In the genomic region with DNA sequence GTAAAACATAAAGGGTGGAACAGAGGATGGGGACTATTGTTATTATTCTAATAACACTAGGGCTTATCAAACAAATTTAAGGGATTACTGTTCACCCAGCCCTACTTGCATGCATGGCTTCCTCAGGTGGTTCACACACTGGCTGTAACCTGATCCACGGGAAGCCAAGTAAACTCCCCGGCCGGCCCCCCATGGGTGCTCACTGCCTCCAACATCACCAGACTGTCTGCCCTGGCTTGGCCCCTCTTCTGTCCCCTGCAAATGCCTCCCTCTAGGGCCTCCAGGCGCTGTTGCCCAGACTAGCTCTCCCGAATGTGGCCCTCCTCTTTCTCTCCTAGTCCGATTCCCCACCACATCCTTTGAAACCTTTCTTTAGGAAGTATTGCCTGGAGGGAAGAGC, we compare ENCODE assay signal across 20 cellular contexts.
A peak's percentile ranks its signal among the peaks of the same experiment; 100 is the strongest.
DNase-seq lines count a peak whose midpoint lies in the region; ATAC-seq lines count a peak whose summit lies in the region.
"Had no signal": no experiment of that assay in that cellular context is flagged by ENCODE, and none has a peak within 500 bp of the region (broad histone marks: within the 10 kb centered on the region; RNA-seq: fewer than 3 reads in every experiment).

No MANE protein-coding gene starts in this region.

- H3K9me3 ChIP-seq in iPS-15b (ENCODE audit: control insufficient read depth, insufficient read depth, low read length), result no peaks in the 10 kb centered on the region
- H3K9me3 ChIP-seq: adrenal gland, breast epithelium, spleen had no signal

- H3K4me1 ChIP-seq in iPS-15b (ENCODE audit: control insufficient read depth, insufficient read depth, low read length), result peaks cover 13% of the 10 kb centered on the region
- H3K4me1 ChIP-seq: adrenal gland had no signal

- no peak for ATAC-seq in stimulated activated naive CD8-positive, alpha-beta T cell treated with anti-CD3 and anti-CD28 coated beads, Interleukin-15, Interleukin-2, amounts not matched to agents 100 U/mL and 50 U/mL, for 24 hours
- ATAC-seq in HG03159 (IDR thresholded peaks at IDR 0.05; ENCODE audit: unreplicated experiment), result no peak
- ATAC-seq in HG03378 (IDR thresholded peaks at IDR 0.05; ENCODE audit: unreplicated experiment), result no peak
- ATAC-seq: SK-N-SH treated with all-trans-retinoic acid at 6 μM for 48 hours had no signal

- no peak overlapping the region for H3K4me3 ChIP-seq in iPS-15b (ENCODE audit: low read depth, low read length)
- H3K4me3 ChIP-seq: adrenal gland, breast epithelium, lung, spleen had no signal

- H3K27me3 ChIP-seq in iPS-15b (ENCODE audit: control insufficient read depth, insufficient read depth, low read length), result no peaks in the 10 kb centered on the region
- H3K27me3 ChIP-seq: adrenal gland, breast epithelium had no signal

- peak overlapping the region; percentile 5 for H3K9ac ChIP-seq in iPS-15b (ENCODE audit: low read depth, low read length)

- H3K36me3 ChIP-seq in iPS-15b (ENCODE audit: control insufficient read depth, insufficient read depth, low read length), result no peaks in the 10 kb centered on the region
- H3K36me3 ChIP-seq: adrenal gland, breast epithelium, spleen had no signal

- DNase-seq in NCI-H2081 (lab: John Stamatoyannopoulos, UW) (peak; percentile 19 to 71), NCI-H2081 treated with DMSO at 0.1 percent for 48 hours (lab: John Stamatoyannopoulos, UW) (no peak), NCI-H510A treated with DMSO at 0.1 percent for 48 hours (lab: John Stamatoyannopoulos, UW) (peak; percentile 67)
- DNase-seq in stimulated activated naive CD8-positive, alpha-beta T cell treated with anti-CD3 and anti-CD28 coated beads, Interleukin-15, Interleukin-2, amounts not matched to agents 100 U/mL and 50 U/mL, for 24 hours, result no peak
- DNase-seq in activated naive CD4-positive, alpha-beta T cell treated with Interleukin-2 at 50 U/mL for 16 hours, result no peak
- DNase-seq: activated CD4-positive, alpha-beta T cell treated with anti-CD3 and anti-CD28 coated beads, Interleukin-2, amount 50 U/mL, for 4 hours; activated gamma-delta T cell; adrenal gland; cortex of kidney; DND-41; GOT3; KG1; stimulated activated CD4-positive, alpha-beta T cell treated with anti-CD3 and anti-CD28 coated beads, Interleukin-4, amount 100 ng/mL, for 4 hours had no signal

Comparison
In these comparisons a context has a peak if more than half of its experiments do, and no peak if none do; other contexts are left out.
1. DNase-seq: peak in NCI-H2081 (2 of 2) and NCI-H510A treated with DMSO at 0.1 percent for 48 hours (single experiment); none in NCI-H2081 treated with DMSO at 0.1 percent for 48 hours (single experiment), stimulated activated naive CD8-positive, alpha-beta T cell treated with anti-CD3 and anti-CD28 coated beads, Interleukin-15, Interleukin-2, amounts not matched to agents 100 U/mL and 50 U/mL, for 24 hours (single experiment) and activated naive CD4-positive, alpha-beta T cell treated with Interleukin-2 at 50 U/mL for 16 hours (single experiment).